In the genomic region with DNA sequence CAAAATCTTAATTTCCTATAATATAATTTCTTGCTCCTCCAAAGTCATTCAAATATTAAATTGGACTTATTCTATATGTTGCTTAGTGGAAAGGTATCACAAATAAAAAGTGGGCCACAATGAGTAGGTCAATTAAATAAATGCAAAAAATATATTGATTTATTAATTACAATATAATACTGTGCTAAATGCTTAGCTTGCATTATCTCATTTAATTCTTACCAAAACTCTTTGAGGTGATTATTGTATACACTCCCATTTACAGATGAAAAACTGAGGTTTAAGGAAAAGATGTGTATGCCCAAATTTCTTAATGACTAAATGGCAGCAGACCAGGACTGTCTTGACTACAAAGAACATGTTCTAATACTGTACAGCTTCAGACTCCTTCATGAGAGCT, we compare ENCODE assay signal across 20 cellular contexts.
DNase-seq lines count a peak whose midpoint lies in the region; ATAC-seq, FAIRE-seq and TF ChIP-seq lines count a peak whose summit lies in the region.
"Had no signal": no experiment of that assay in that cellular context is flagged by ENCODE, and none has a peak within 500 bp of the region (broad histone marks: within the 10 kb centered on the region; RNA-seq: fewer than 3 reads in every experiment).

No MANE protein-coding gene starts in this region.

- DNase-seq in A549 (ENCODE audit: low read depth in 1 of 2, low spot score in 1 of 2), result no peak
- DNase-seq in IMR-90, result no peak
- DNase-seq in dorsolateral prefrontal cortex, result no peak
- no peak for DNase-seq in MM.1S
- DNase-seq in NCI-H2029 (lab: John Stamatoyannopoulos, UW), result no peak
- DNase-seq in NCI-H69 (lab: John Stamatoyannopoulos, UW), result no peak
- DNase-seq: 8988T; AML-193; Caco-2; Calu3; CD4-positive, alpha-beta T cell; CD8-positive, alpha-beta T cell; DMS79 treated with DMSO at 0.1 percent for 48 hours; GF-D8 had no signal

- no peak for TF ChIP-seq CTCF in A549 (IDR thresholded peaks at IDR 0.05)
- no peak for TF ChIP-seq CTCF in IMR-90 (conservative IDR thresholded peaks at IDR 0.05; ENCODE audit: low read depth, low read length)
- no peak for TF ChIP-seq CTCF in dorsolateral prefrontal cortex (IDR thresholded peaks at IDR 0.05 in 54 of 56, conservative IDR thresholded peaks at IDR 0.05 in 2 of 56; ENCODE audit: low read depth in 1 of 56, partially characterized antibody in 56 of 56)
- no peak for TF ChIP-seq CTCF in MM.1S (IDR thresholded peaks at IDR 0.05; ENCODE audit: low read length)

- H2BK15ac ChIP-seq in IMR-90 (ENCODE audit: low read depth, low read length), result no peak overlapping the region

- no peak overlapping the region for H3K9ac ChIP-seq in IMR-90 (ENCODE audit: low read depth, low read length)
- H3K9ac ChIP-seq in MM.1S (ENCODE audit: low read length), result no peak overlapping the region
- H3K9ac ChIP-seq: BLaER1 treated with 17β-estradiol and CSF1 and Interleukin-3, amounts not matched to agents 10 nM and 100 nM had no signal

- no peak overlapping the region for H3K4me3 ChIP-seq in A549
- no peak overlapping the region for H3K4me3 ChIP-seq in IMR-90 (ENCODE audit: insufficient read depth, low read depth, low read length)
- H3K4me3 ChIP-seq in dorsolateral prefrontal cortex, result no peak overlapping the region
- H3K4me3 ChIP-seq in MM.1S (ENCODE audit: low read length), result no peak overlapping the region
- H3K4me3 ChIP-seq: BLaER1 treated with 17β-estradiol and CSF1 and Interleukin-3, amounts not matched to agents 10 nM and 100 nM had no signal

- H3K4ac ChIP-seq in IMR-90 (ENCODE audit: low read depth, low read length), result no peak overlapping the region

- H3K79me1 ChIP-seq in IMR-90 (ENCODE audit: low read depth in 1 of 2, low read length in 2 of 2), result no peaks in the 10 kb centered on the region

- no peaks in the 10 kb centered on the region for H4K20me1 ChIP-seq in IMR-90 (ENCODE audit: insufficient read depth, low read length)
- H4K20me1 ChIP-seq in MM.1S (ENCODE audit: insufficient read depth, low read length), result no peaks in the 10 kb centered on the region
- H4K20me1 ChIP-seq: BLaER1 treated with 17β-estradiol and CSF1 and Interleukin-3, amounts not matched to agents 10 nM and 100 nM had no signal

- H3K27me3 ChIP-seq in IMR-90 (ENCODE audit: control insufficient read depth, insufficient read depth, low read length), result no peaks in the 10 kb centered on the region
- no peaks in the 10 kb centered on the region for H3K27me3 ChIP-seq in dorsolateral prefrontal cortex
- no peaks in the 10 kb centered on the region for H3K27me3 ChIP-seq in MM.1S (replicated peaks; ENCODE audit: insufficient read depth, low read length)
- H3K27me3 ChIP-seq: BLaER1 treated with 17β-estradiol and CSF1 and Interleukin-3, amounts not matched to agents 10 nM and 100 nM had no signal

- H3K4me1 ChIP-seq in A549 (peaks cover 65% of the 10 kb centered on the region), IMR-90 (ENCODE audit: control insufficient read depth, insufficient read depth, low read length) (no peaks in the 10 kb centered on the region; the same call in 1 of the 2 replicates), MM.1S (ENCODE audit: low read length) (0 out of 2 replicates have a peak, but pooled peaks cover 3% of the 10 kb centered on the region)
- H3K4me1 ChIP-seq: BLaER1 treated with 17β-estradiol and CSF1 and Interleukin-3, amounts not matched to agents 10 nM and 100 nM; Caco-2 had no signal

- no peak overlapping the region for H2AK5ac ChIP-seq in IMR-90 (ENCODE audit: low read depth, low read length)

- H2BK20ac ChIP-seq in IMR-90 (ENCODE audit: low read depth, low read length), result no peak overlapping the region

- H4K5ac ChIP-seq in IMR-90 (ENCODE audit: low read depth, low read length), result no peak overlapping the region

- CTCF ChIA-PET in A549 (lab: Yijun Ruan, JAX) (interaction anchor here (1.3 to 1.9 kb wide), 2 partner anchors 34 to 216 kb away, joined by 5 to 6 read pairs; no protein-coding TSS in a partner anchor), IMR-90 (lab: Yijun Ruan, JAX) (interaction anchor here (1.1 kb wide), 1 partner anchor 9 kb away, joined by 3 read pairs; no protein-coding TSS in a partner anchor)

- dilution Hi-C loops in IMR-90 (cut with HindIII; ENCODE audit: low sequenced_read_pairs, unreplicated experiment), result no loop called here

- H3K79me2 ChIP-seq in MM.1S (ENCODE audit: low read length), result no peaks in the 10 kb centered on the region

- no peak overlapping the region for H2AK9ac ChIP-seq in IMR-90 (replicated peaks; ENCODE audit: low read depth, low read length, poor library complexity)

- in situ Hi-C loops in IMR-90 (cut with MboI; ENCODE audit: low sequenced_read_pairs), result no loop called here

- TF ChIP-seq EP300 in A549 (IDR thresholded peaks at IDR 0.05), result no peak

- intact Hi-C loops in IMR-90 (cut with micrococcal nuclease) (no loop called here), dorsolateral prefrontal cortex (cut with DNase I) (no loop called here)

- TF ChIP-seq RAD21 in A549 (conservative IDR thresholded peaks at IDR 0.05 in 1 of 2, IDR thresholded peaks at IDR 0.05 in 1 of 2) (no peak), IMR-90 (IDR thresholded peaks at IDR 0.05; ENCODE audit: low read length) (no peak)

- TF ChIP-seq POLR2A in A549 (IDR thresholded peaks at IDR 0.05; ENCODE audit: low read length) (no peak), IMR-90 (IDR thresholded peaks at IDR 0.05; ENCODE audit: low read depth, low read length) (no peak)

- H4K8ac ChIP-seq in IMR-90 (ENCODE audit: low read depth in 2 of 2, low read length in 2 of 2), result no peak overlapping the region

- no peaks in the 10 kb centered on the region for H3K9me1 ChIP-seq in IMR-90 (ENCODE audit: insufficient read depth, low read length)

- ATAC-seq in A549, result no peak
- ATAC-seq in IMR-90 (ENCODE audit: low read depth), result no peak
- ATAC-seq: CD8-positive, alpha-beta T cell had no signal

- H2BK5ac ChIP-seq in IMR-90 (ENCODE audit: low read depth, low read length, poor library complexity, severe bottlenecking), result no peak overlapping the region

- H3K9me3 ChIP-seq in A549 (no peaks in the 10 kb centered on the region), IMR-90 (ENCODE audit: control insufficient read depth, insufficient read depth, low read length) (peaks cover 2% of the 10 kb centered on the region; the same call in 1 of the 2 replicates), MM.1S (replicated peaks; ENCODE audit: insufficient read depth, low read length) (no peaks in the 10 kb centered on the region)
- H3K9me3 ChIP-seq: Caco-2 had no signal

- H3F3A ChIP-seq in MM.1S (ENCODE audit: insufficient read depth, low read length), result no peaks in the 10 kb centered on the region

- no peak overlapping the region for H4K91ac ChIP-seq in IMR-90 (ENCODE audit: insufficient read depth, low read depth, low read length)

- no peak overlapping the region for H3K56ac ChIP-seq in IMR-90 (ENCODE audit: extremely low read depth, insufficient read depth, low read length)

- no peak overlapping the region for H3K18ac ChIP-seq in IMR-90 (ENCODE audit: low read depth, low read length)

- FAIRE-seq in A549 (lab: Jason Lieb, UNC), result no peak
- FAIRE-seq: A204.1, D721Med, G401.6, GM12891 had no signal

- no peak overlapping the region for H3K23ac ChIP-seq in IMR-90 (ENCODE audit: low read depth, low read length)

- H2AFZ ChIP-seq in IMR-90 (replicated peaks; ENCODE audit: low read length, poor library complexity) (no peak overlapping the region), MM.1S (ENCODE audit: low read length) (no peak overlapping the region)

- H3K14ac ChIP-seq in IMR-90 (replicated peaks; ENCODE audit: low read depth, low read length), result no peak overlapping the region

- H3K27ac ChIP-seq in A549, result peak overlapping the region in 1 of 2 experiments; percentile 29; a peak in 1 of 6 replicates
- H3K27ac ChIP-seq in IMR-90 (ENCODE audit: insufficient read depth, low read length), result no peak overlapping the region
- peak overlapping the region in 33 of 59 donors; percentile 3 to 92 (median 73) for H3K27ac ChIP-seq in dorsolateral prefrontal cortex
- no peak overlapping the region for H3K27ac ChIP-seq in MM.1S (ENCODE audit: low read length)
- H3K27ac ChIP-seq: BLaER1 treated with 17β-estradiol and CSF1 and Interleukin-3, amounts not matched to agents 10 nM and 100 nM; C4-2B had no signal

- POLR2A ChIA-PET in A549 (lab: Yijun Ruan, JAX), result no interaction called here
- POLR2A ChIA-PET in IMR-90 (lab: Charles Lee; ENCODE audit: unreplicated experiment), result no interaction called here

- H3K4me2 ChIP-seq in A549, result no peak overlapping the region
- no peak overlapping the region for H3K4me2 ChIP-seq in IMR-90 (ENCODE audit: low read depth, low read length)
- no peak overlapping the region for H3K4me2 ChIP-seq in MM.1S (ENCODE audit: low read depth, low read length)
- H3K4me2 ChIP-seq: BLaER1 treated with 17β-estradiol and CSF1 and Interleukin-3, amounts not matched to agents 10 nM and 100 nM had no signal

- BruUV-seq in IMR-90 (replicated peaks; lab: Mats Ljungman, UMichigan), result no TSS peak

- no peak overlapping the region for H2BK120ac ChIP-seq in IMR-90 (ENCODE audit: low read depth, low read length)

- H3K36me3 ChIP-seq in IMR-90 (ENCODE audit: control insufficient read depth, insufficient read depth, low read length), result no peaks in the 10 kb centered on the region
- no peaks in the 10 kb centered on the region for H3K36me3 ChIP-seq in MM.1S (replicated peaks; ENCODE audit: insufficient read depth, low read length)
- H3K36me3 ChIP-seq: BLaER1 treated with 17β-estradiol and CSF1 and Interleukin-3, amounts not matched to agents 10 nM and 100 nM had no signal

- H3K9me2 ChIP-seq in MM.1S (replicated peaks; ENCODE audit: insufficient read depth, low read length), result no peaks in the 10 kb centered on the region

TF ChIP-seq in A549, 52 proteins besides CTCF, POLR2A, EP300 and RAD21 (continues in another document):
- no peak for TF ChIP-seq SREBF2 (IDR thresholded peaks at IDR 0.05)
- TF ChIP-seq SMC3 (IDR thresholded peaks at IDR 0.05), result no peak

TF ChIP-seq in IMR-90, 13 proteins besides CTCF, POLR2A, EP300 and RAD21:
- TF ChIP-seq MXI1 (IDR thresholded peaks at IDR 0.05; ENCODE audit: borderline replicate concordance, low read depth, low read length) (no peak), MAFK (IDR thresholded peaks at IDR 0.05; ENCODE audit: low read depth, low read length) (peak; percentile 85)

Comparison
In these comparisons a context has a peak if more than half of its experiments do, and no peak if none do; other contexts are left out.
1. H3K27ac ChIP-seq: peak in dorsolateral prefrontal cortex (33 of 59); none in IMR-90 (single experiment) and MM.1S (single experiment).